In genomic region chr4:35754047-35754446, GRCh38 we compare ENCODE assay signal across 11 cellular contexts.
"Had no signal": no experiment of that assay in that cellular context is flagged by ENCODE, and none has a peak within 500 bp of the region (broad histone marks: within the 10 kb centered on the region; RNA-seq: fewer than 3 reads in every experiment).

No MANE protein-coding gene starts in this region.

- H3K4me1 ChIP-seq: HAP-1 had no signal

- H3K27ac ChIP-seq: GM23248 had no signal

- H3K36me3 ChIP-seq: HAP-1 had no signal

- FAIRE-seq: H1, H54 had no signal

- H3K9me3 ChIP-seq: HAP-1 had no signal

- ATAC-seq: GM23338, HCT116 had no signal

- H3K4me2 ChIP-seq: GM23338 had no signal

- H2AFZ ChIP-seq: GM23248, GM23338 had no signal

- H3K4me3 ChIP-seq: GM23248, GM23338, HAP-1 had no signal

- DNase-seq: GM23248, GOT3, H7, H9, HCEC 1CT, HFFc6 had no signal

- H3K9ac ChIP-seq: GM23248 had no signal
